Comparison of ENCODE assay signal across 29 cellular contexts in genomic region chr3:53970656-53971055, GRCh38.
DNase-seq lines count a peak whose midpoint lies in the region; ATAC-seq, FAIRE-seq and TF ChIP-seq lines count a peak whose summit lies in the region.
"Had no signal": no experiment of that assay in that cellular context is flagged by ENCODE, and none has a peak within 500 bp of the region (broad histone marks: within the 10 kb centered on the region; RNA-seq: fewer than 3 reads in every experiment).

No MANE protein-coding gene starts in this region.

- peaks cover 4 to 31% (median 7%) of the 10 kb centered on the region in 6 donors for H3K9me3 Mint-ChIP-seq in immature natural killer cell

- TF ChIP-seq EP300 in GM12878 (IDR thresholded peaks at IDR 0.05; ENCODE audit: borderline replicate concordance in 1 of 2, control insufficient read depth in 1 of 2, low read depth in 2 of 2, low read length in 2 of 2), result no peak

- H3K79me2 ChIP-seq in GM12878 (ENCODE audit: control insufficient read depth, insufficient read depth, low read length) (no peaks in the 10 kb centered on the region), Karpas-422 (ENCODE audit: low read length) (no peaks in the 10 kb centered on the region)

- no peak for FAIRE-seq in GM12878 (lab: Jason Lieb, UNC)
- FAIRE-seq: A204.1, H54 had no signal

- no peak for TF ChIP-seq POLR2A in GM12878 (IDR thresholded peaks at IDR 0.05; ENCODE audit: low read depth, low read length)

- BruUV-seq in GM12878 (replicated peaks; lab: Mats Ljungman, UMichigan), result no TSS peak

- no peak overlapping the region for H3K4me2 ChIP-seq in GM12878 (ENCODE audit: control insufficient read depth, insufficient read depth)
- no peak overlapping the region for H3K4me2 ChIP-seq in Karpas-422 (ENCODE audit: low read depth, low read length, poor library complexity, severe bottlenecking)
- H3K4me2 ChIP-seq: BLaER1 had no signal

- no peaks in the 10 kb centered on the region for H3K9me2 ChIP-seq in Karpas-422 (replicated peaks; ENCODE audit: insufficient read depth, low read length)

- TF ChIP-seq RAD21 in GM12878 (IDR thresholded peaks at IDR 0.05; ENCODE audit: insufficient read depth, low read depth, low read length), result no peak

- peaks cover 0 to 4% (median 0%) of the 10 kb centered on the region in 3 donors for H3K36me3 Mint-ChIP-seq in immature natural killer cell
- H3K36me3 Mint-ChIP-seq: activated naive CD4-positive, alpha-beta T cell treated with anti-CD3 and anti-CD28 coated beads, Interleukin-2, amount 10 ng/mL, durations not matched to agents 7 days and 5 days had no signal

- CTCF ChIA-PET in GM12878 (lab: Yijun Ruan, JAX), result no interaction called here

- ATAC-seq in GM12878, result no peak
- ATAC-seq in upper lobe of right lung, result peak; percentile 27
- no peak for ATAC-seq in sciatic nerve

- RAD21 ChIA-PET in GM12878 (lab: Charles Lee; ENCODE audit: unreplicated experiment), result no interaction called here

- H3K4me1 Mint-ChIP-seq in immature natural killer cell, result no peaks in the 10 kb centered on the region
- H3K4me1 Mint-ChIP-seq: activated naive CD4-positive, alpha-beta T cell treated with anti-CD3 and anti-CD28 coated beads, Interleukin-2, amount 10 ng/mL, durations not matched to agents 7 days and 5 days; central memory CD8-positive, alpha-beta T cell; IgD-negative memory B cell had no signal

- H4K20me1 ChIP-seq in GM12878 (ENCODE audit: control insufficient read depth, insufficient read depth) (no peaks in the 10 kb centered on the region), Karpas-422 (ENCODE audit: insufficient read depth, low read depth, low read length) (no peaks in the 10 kb centered on the region)
- H4K20me1 ChIP-seq: BLaER1 had no signal

- intact Hi-C loops in GM12878 (cut with micrococcal nuclease; ENCODE audit: unreplicated experiment), result no loop called here
- intact Hi-C loops in upper lobe of right lung (cut with DNase I), result no loop called here
- intact Hi-C loops in sciatic nerve (cut with DNase I), result no loop called here

- POLR2A ChIA-PET in GM12878 (lab: Charles Lee), result no interaction called here

- in situ Hi-C loops in GM12878 (cut with MboI), result no loop called here

- SMC1A ChIA-PET in GM12878 (lab: Charles Lee; ENCODE audit: uncharacterized antibody, unreplicated experiment), result no interaction called here

- H3K36me3 ChIP-seq in cardiac muscle cell (no peaks in the 10 kb centered on the region), right atrium auricular region (no peaks in the 10 kb centered on the region), GM12878 (ENCODE audit: control insufficient read depth in 2 of 2, insufficient read depth in 2 of 2, low read length in 1 of 2) (no peaks in the 10 kb centered on the region), upper lobe of right lung (no peaks in the 10 kb centered on the region), Karpas-422 (ENCODE audit: insufficient read depth, low read length) (no peaks in the 10 kb centered on the region)
- H3K36me3 ChIP-seq: BLaER1, sigmoid colon, upper lobe of left lung had no signal

- H2AFZ ChIP-seq in GM12878 (ENCODE audit: control insufficient read depth, low read depth, low read length) (no peak overlapping the region), Karpas-422 (ENCODE audit: low read length) (no peak overlapping the region)

- H3K27me3 Mint-ChIP-seq in immature natural killer cell (ENCODE audit: low read depth in 3 of 3), result peaks cover 3 to 4% (median 3%) of the 10 kb centered on the region in 3 donors
- H3K27me3 Mint-ChIP-seq: activated naive CD4-positive, alpha-beta T cell treated with anti-CD3 and anti-CD28 coated beads, Interleukin-2, amount 10 ng/mL, durations not matched to agents 7 days and 5 days had no signal

- H3K4me3 Mint-ChIP-seq in immature natural killer cell, result no peak overlapping the region
- H3K4me3 Mint-ChIP-seq: activated naive CD4-positive, alpha-beta T cell treated with anti-CD3 and anti-CD28 coated beads, Interleukin-2, amount 10 ng/mL, durations not matched to agents 7 days and 5 days; activated T-cell treated with anti-CD3 and anti-CD28 coated beads, Interleukin-2, amount 50 U/mL, for 24 hours; central memory CD8-positive, alpha-beta T cell; IgD-negative memory B cell had no signal

- H3K4me3 ChIP-seq in cardiac muscle cell (no peak overlapping the region), right atrium auricular region (no peak overlapping the region), GM12878 (no peak overlapping the region), upper lobe of right lung (no peak overlapping the region), Karpas-422 (ENCODE audit: low read length) (no peak overlapping the region)
- H3K4me3 ChIP-seq: BLaER1, sigmoid colon, upper lobe of left lung had no signal

- H3K27me3 ChIP-seq in cardiac muscle cell (no peaks in the 10 kb centered on the region), right atrium auricular region (no peaks in the 10 kb centered on the region), GM12878 (replicated peaks in 1 of 2; ENCODE audit: control insufficient read depth in 2 of 2, insufficient read depth in 2 of 2, low read length in 1 of 2) (no peaks in the 10 kb centered on the region), upper lobe of right lung (no peaks in the 10 kb centered on the region), Karpas-422 (ENCODE audit: low read length) (no peaks in the 10 kb centered on the region)
- H3K27me3 ChIP-seq: BLaER1, sigmoid colon, upper lobe of left lung had no signal

- WGBS in GM12878 (ENCODE audit: insufficient coverage, insufficient replicate concordance, low lambda C conversion rate, missing lambda C conversion rate), result 0% methylated on average over 3 of the region's 3 CpGs

- peak; percentile 24 to 65 for DNase-seq in cardiac muscle cell (ENCODE audit: low read depth in 1 of 2, low spot score in 1 of 2)
- DNase-seq in right atrium auricular region (ENCODE audit: low spot score), result no peak
- no peak for DNase-seq in GM12878 (ENCODE audit: low read depth, low spot score)
- peak; percentile 2 for DNase-seq in iPS DF 4.7 (ENCODE audit: extremely low read depth, low spot score)
- no peak for DNase-seq in upper lobe of right lung
- DNase-seq in Karpas-422, result no peak
- no peak for DNase-seq in sciatic nerve (ENCODE audit: low spot score)
- no peak for DNase-seq in immature natural killer cell
- DNase-seq: activated CD4-positive, alpha-beta T cell treated with anti-CD3 and anti-CD28 coated beads for 1 hour; activated CD8-positive, alpha-beta memory T cell treated with anti-CD3 and anti-CD28 coated beads for 24 hours; activated naive CD4-positive, alpha-beta T cell treated with anti-CD3 and anti-CD28 coated beads, Interleukin-2, amount 10 ng/mL, durations not matched to agents 7 days and 5 days; activated T-cell treated with anti-CD3 and anti-CD28 coated beads, Interleukin-2, amount 50 U/mL, for 24 hours; COR-L47; hippocampal formation; kidney glomerular epithelial cell; mesenchymal stem cell; MM.1S; NCI-H146; NCI-H2171; NCI-H526 treated with DMSO at 0.1 percent for 48 hours; sigmoid colon; SW 1271; upper lobe of left lung had no signal

- H3K9me3 ChIP-seq in cardiac muscle cell (ENCODE audit: low read depth), result no peaks in the 10 kb centered on the region
- peaks cover 0 to 16% of the 10 kb centered on the region in 2 donors for H3K9me3 ChIP-seq in right atrium auricular region
- no peaks in the 10 kb centered on the region; the same call in 2 of the 3 replicates for H3K9me3 ChIP-seq in GM12878 (replicated peaks; ENCODE audit: control insufficient read depth, insufficient read depth, low read length)
- peaks cover 3% of the 10 kb centered on the region for H3K9me3 ChIP-seq in upper lobe of right lung
- H3K9me3 ChIP-seq in Karpas-422 (ENCODE audit: low read length), result peaks cover 3% of the 10 kb centered on the region; the same call in 1 of the 2 replicates

- H3K27ac ChIP-seq in cardiac muscle cell (no peak overlapping the region), right atrium auricular region (no peak overlapping the region), GM12878 (ENCODE audit: control insufficient read depth, insufficient read depth) (no peak overlapping the region), upper lobe of right lung (no peak overlapping the region), Karpas-422 (ENCODE audit: low read length) (no peak overlapping the region)
- H3K27ac ChIP-seq: BLaER1, epithelial cell of prostate, sigmoid colon, upper lobe of left lung had no signal

- no peak for TF ChIP-seq CTCF in cardiac muscle cell (IDR thresholded peaks at IDR 0.05; ENCODE audit: low read depth, low read length)
- TF ChIP-seq CTCF in right atrium auricular region (IDR thresholded peaks at IDR 0.05), result no peak
- TF ChIP-seq CTCF in GM12878 (IDR thresholded peaks at IDR 0.05 in 2 of 3, conservative IDR thresholded peaks at IDR 0.05 in 1 of 3; ENCODE audit: control insufficient read depth in 2 of 3, extremely low read depth in 1 of 3, insufficient read depth in 1 of 3, low read depth in 3 of 3, low read length in 3 of 3), result no peak
- TF ChIP-seq CTCF in upper lobe of right lung (IDR thresholded peaks at IDR 0.05), result no peak

- H3K4me1 ChIP-seq in cardiac muscle cell (ENCODE audit: low read depth), result no peaks in the 10 kb centered on the region
- no peaks in the 10 kb centered on the region for H3K4me1 ChIP-seq in right atrium auricular region
- H3K4me1 ChIP-seq in GM12878 (ENCODE audit: control insufficient read depth, insufficient read depth, low read length), result no peaks in the 10 kb centered on the region
- H3K4me1 ChIP-seq in upper lobe of right lung, result no peaks in the 10 kb centered on the region
- no peaks in the 10 kb centered on the region for H3K4me1 ChIP-seq in Karpas-422 (ENCODE audit: low read length)
- H3K4me1 ChIP-seq: BLaER1, sigmoid colon, upper lobe of left lung had no signal

- H3K27ac Mint-ChIP-seq in immature natural killer cell, result no peak overlapping the region
- H3K27ac Mint-ChIP-seq: activated naive CD4-positive, alpha-beta T cell treated with anti-CD3 and anti-CD28 coated beads, Interleukin-2, amount 10 ng/mL, durations not matched to agents 7 days and 5 days; activated T-cell treated with anti-CD3 and anti-CD28 coated beads, Interleukin-2, amount 50 U/mL, for 24 hours had no signal

- no peak overlapping the region for H3K9ac ChIP-seq in GM12878 (ENCODE audit: control insufficient read depth, insufficient read depth, low read length)
- H3K9ac ChIP-seq in Karpas-422 (ENCODE audit: low read length), result no peak overlapping the region
- H3K9ac ChIP-seq: BLaER1 had no signal

TF ChIP-seq in GM12878, 131 proteins besides CTCF, POLR2A, EP300 and RAD21 (continues in another document):
- TF ChIP-seq ZNF622 (IDR thresholded peaks at IDR 0.05), result no peak

Comparison
In these comparisons a context has a peak if more than half of its experiments do, and no peak if none do; other contexts are left out.
1. DNase-seq: peak in cardiac muscle cell (2 of 2) and iPS DF 4.7 (single experiment); none in right atrium auricular region (single experiment), GM12878 (single experiment), upper lobe of right lung (single experiment), Karpas-422 (single experiment), sciatic nerve (single experiment) and immature natural killer cell (0 of 3).